1 cellular context compared by ENCODE assay signal in the genomic region with DNA sequence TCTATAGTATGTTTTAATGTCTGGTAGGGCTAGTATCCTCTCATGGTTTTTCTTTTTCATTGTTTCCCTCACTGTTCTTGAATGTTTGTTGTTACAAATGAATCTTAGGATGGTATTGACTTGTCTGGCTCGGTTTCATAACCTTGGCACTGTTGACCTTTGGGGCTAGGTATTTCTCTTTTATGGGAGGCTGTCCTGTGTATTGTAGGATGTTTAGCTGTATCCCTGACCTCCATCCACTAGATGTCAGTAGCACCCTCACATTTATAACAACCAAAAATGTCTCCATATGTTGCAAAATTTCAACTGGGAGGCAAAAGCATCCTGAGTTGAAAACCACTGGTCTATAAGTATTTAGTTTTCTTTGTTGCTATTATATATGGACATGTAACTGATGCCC.
TF ChIP-seq lines count a peak whose summit lies in the region.

No MANE protein-coding gene starts in this region.

TF ChIP-seq in HepG2, 621 proteins besides CTCF, POLR2A, EP300 and RAD21 (continued from another document and continues in another):
- TF ChIP-seq, protein P1, sequence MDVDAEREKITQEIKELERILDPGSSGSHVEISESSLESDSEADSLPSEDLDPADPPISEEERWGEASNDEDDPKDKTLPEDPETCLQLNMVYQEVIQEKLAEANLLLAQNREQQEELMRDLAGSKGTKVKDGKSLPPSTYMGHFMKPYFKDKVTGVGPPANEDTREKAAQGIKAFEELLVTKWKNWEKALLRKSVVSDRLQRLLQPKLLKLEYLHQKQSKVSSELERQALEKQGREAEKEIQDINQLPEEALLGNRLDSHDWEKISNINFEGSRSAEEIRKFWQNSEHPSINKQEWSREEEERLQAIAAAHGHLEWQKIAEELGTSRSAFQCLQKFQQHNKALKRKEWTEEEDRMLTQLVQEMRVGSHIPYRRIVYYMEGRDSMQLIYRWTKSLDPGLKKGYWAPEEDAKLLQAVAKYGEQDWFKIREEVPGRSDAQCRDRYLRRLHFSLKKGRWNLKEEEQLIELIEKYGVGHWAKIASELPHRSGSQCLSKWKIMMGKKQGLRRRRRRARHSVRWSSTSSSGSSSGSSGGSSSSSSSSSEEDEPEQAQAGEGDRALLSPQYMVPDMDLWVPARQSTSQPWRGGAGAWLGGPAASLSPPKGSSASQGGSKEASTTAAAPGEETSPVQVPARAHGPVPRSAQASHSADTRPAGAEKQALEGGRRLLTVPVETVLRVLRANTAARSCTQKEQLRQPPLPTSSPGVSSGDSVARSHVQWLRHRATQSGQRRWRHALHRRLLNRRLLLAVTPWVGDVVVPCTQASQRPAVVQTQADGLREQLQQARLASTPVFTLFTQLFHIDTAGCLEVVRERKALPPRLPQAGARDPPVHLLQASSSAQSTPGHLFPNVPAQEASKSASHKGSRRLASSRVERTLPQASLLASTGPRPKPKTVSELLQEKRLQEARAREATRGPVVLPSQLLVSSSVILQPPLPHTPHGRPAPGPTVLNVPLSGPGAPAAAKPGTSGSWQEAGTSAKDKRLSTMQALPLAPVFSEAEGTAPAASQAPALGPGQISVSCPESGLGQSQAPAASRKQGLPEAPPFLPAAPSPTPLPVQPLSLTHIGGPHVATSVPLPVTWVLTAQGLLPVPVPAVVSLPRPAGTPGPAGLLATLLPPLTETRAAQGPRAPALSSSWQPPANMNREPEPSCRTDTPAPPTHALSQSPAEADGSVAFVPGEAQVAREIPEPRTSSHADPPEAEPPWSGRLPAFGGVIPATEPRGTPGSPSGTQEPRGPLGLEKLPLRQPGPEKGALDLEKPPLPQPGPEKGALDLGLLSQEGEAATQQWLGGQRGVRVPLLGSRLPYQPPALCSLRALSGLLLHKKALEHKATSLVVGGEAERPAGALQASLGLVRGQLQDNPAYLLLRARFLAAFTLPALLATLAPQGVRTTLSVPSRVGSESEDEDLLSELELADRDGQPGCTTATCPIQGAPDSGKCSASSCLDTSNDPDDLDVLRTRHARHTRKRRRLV (CRISPR knock-in tag; IDR thresholded peaks at IDR 0.05): no peak
- no peak for TF ChIP-seq TMF1 (CRISPR knock-in tag; IDR thresholded peaks at IDR 0.05; ENCODE audit: low read depth)
- no peak for TF ChIP-seq SATB2 (CRISPR knock-in tag; IDR thresholded peaks at IDR 0.05)
- TF ChIP-seq, protein P2, sequence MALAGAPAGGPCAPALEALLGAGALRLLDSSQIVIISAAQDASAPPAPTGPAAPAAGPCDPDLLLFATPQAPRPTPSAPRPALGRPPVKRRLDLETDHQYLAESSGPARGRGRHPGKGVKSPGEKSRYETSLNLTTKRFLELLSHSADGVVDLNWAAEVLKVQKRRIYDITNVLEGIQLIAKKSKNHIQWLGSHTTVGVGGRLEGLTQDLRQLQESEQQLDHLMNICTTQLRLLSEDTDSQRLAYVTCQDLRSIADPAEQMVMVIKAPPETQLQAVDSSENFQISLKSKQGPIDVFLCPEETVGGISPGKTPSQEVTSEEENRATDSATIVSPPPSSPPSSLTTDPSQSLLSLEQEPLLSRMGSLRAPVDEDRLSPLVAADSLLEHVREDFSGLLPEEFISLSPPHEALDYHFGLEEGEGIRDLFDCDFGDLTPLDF (CRISPR knock-in tag; IDR thresholded peaks at IDR 0.05): no peak
- TF ChIP-seq ZNF383 (CRISPR knock-in tag; IDR thresholded peaks at IDR 0.05; ENCODE audit: borderline replicate concordance): no peak
- TF ChIP-seq ZNF432 (CRISPR knock-in tag; IDR thresholded peaks at IDR 0.05; ENCODE audit: borderline replicate concordance): no peak
- TF ChIP-seq ZNF510 (CRISPR knock-in tag; IDR thresholded peaks at IDR 0.05; ENCODE audit: low read depth): no peak
- no peak for TF ChIP-seq SAFB2 (CRISPR knock-in tag; IDR thresholded peaks at IDR 0.05; ENCODE audit: borderline replicate concordance, low read depth)
- no peak for TF ChIP-seq HNF4G (IDR thresholded peaks at IDR 0.05; ENCODE audit: borderline replicate concordance, low read depth, low read length)
- TF ChIP-seq HNF4G (CRISPR knock-in tag; IDR thresholded peaks at IDR 0.05; ENCODE audit: borderline replicate concordance, low read depth): no peak
- TF ChIP-seq KAT8 (CRISPR knock-in tag; IDR thresholded peaks at IDR 0.05): peak; percentile 61; the same call in 1 of the 2 replicates
- TF ChIP-seq, protein P3, sequence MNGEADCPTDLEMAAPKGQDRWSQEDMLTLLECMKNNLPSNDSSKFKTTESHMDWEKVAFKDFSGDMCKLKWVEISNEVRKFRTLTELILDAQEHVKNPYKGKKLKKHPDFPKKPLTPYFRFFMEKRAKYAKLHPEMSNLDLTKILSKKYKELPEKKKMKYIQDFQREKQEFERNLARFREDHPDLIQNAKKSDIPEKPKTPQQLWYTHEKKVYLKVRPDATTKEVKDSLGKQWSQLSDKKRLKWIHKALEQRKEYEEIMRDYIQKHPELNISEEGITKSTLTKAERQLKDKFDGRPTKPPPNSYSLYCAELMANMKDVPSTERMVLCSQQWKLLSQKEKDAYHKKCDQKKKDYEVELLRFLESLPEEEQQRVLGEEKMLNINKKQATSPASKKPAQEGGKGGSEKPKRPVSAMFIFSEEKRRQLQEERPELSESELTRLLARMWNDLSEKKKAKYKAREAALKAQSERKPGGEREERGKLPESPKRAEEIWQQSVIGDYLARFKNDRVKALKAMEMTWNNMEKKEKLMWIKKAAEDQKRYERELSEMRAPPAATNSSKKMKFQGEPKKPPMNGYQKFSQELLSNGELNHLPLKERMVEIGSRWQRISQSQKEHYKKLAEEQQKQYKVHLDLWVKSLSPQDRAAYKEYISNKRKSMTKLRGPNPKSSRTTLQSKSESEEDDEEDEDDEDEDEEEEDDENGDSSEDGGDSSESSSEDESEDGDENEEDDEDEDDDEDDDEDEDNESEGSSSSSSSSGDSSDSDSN (CRISPR knock-in tag; IDR thresholded peaks at IDR 0.05): no peak
- TF ChIP-seq NFYC (CRISPR knock-in tag; IDR thresholded peaks at IDR 0.05): no peak
- TF ChIP-seq KDM1A (CRISPR knock-in tag; IDR thresholded peaks at IDR 0.05): no peak
- TF ChIP-seq BHLHE40 (IDR thresholded peaks at IDR 0.05; ENCODE audit: low read length): no peak
- TF ChIP-seq NCOA2 (CRISPR knock-in tag; IDR thresholded peaks at IDR 0.05): peak; percentile 51; the same call in 1 of the 2 replicates
- TF ChIP-seq CAMTA2 (CRISPR knock-in tag; IDR thresholded peaks at IDR 0.05; ENCODE audit: borderline replicate concordance): no peak
- TF ChIP-seq, protein P4, sequence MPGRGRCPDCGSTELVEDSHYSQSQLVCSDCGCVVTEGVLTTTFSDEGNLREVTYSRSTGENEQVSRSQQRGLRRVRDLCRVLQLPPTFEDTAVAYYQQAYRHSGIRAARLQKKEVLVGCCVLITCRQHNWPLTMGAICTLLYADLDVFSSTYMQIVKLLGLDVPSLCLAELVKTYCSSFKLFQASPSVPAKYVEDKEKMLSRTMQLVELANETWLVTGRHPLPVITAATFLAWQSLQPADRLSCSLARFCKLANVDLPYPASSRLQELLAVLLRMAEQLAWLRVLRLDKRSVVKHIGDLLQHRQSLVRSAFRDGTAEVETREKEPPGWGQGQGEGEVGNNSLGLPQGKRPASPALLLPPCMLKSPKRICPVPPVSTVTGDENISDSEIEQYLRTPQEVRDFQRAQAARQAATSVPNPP (CRISPR knock-in tag; IDR thresholded peaks at IDR 0.05): no peak
- TF ChIP-seq, protein P5, sequence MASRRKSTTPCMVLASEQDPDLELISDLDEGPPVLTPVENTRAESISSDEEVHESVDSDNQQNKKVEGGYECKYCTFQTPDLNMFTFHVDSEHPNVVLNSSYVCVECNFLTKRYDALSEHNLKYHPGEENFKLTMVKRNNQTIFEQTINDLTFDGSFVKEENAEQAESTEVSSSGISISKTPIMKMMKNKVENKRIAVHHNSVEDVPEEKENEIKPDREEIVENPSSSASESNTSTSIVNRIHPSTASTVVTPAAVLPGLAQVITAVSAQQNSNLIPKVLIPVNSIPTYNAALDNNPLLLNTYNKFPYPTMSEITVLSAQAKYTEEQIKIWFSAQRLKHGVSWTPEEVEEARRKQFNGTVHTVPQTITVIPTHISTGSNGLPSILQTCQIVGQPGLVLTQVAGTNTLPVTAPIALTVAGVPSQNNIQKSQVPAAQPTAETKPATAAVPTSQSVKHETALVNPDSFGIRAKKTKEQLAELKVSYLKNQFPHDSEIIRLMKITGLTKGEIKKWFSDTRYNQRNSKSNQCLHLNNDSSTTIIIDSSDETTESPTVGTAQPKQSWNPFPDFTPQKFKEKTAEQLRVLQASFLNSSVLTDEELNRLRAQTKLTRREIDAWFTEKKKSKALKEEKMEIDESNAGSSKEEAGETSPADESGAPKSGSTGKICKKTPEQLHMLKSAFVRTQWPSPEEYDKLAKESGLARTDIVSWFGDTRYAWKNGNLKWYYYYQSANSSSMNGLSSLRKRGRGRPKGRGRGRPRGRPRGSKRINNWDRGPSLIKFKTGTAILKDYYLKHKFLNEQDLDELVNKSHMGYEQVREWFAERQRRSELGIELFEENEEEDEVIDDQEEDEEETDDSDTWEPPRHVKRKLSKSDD (CRISPR knock-in tag; IDR thresholded peaks at IDR 0.05; ENCODE audit: low read depth): no peak
- TF ChIP-seq GFI1 (CRISPR knock-in tag; IDR thresholded peaks at IDR 0.05; ENCODE audit: borderline replicate concordance): peak; percentile 35; the same call in 1 of the 2 replicates
- TF ChIP-seq ZNF614 (CRISPR knock-in tag; IDR thresholded peaks at IDR 0.05; ENCODE audit: borderline replicate concordance): peak; percentile 60
- no peak for TF ChIP-seq SALL1 (CRISPR knock-in tag; IDR thresholded peaks at IDR 0.05)
- no peak for TF ChIP-seq MAFK (conservative IDR thresholded peaks at IDR 0.05 in 1 of 2, IDR thresholded peaks at IDR 0.05 in 1 of 2; ENCODE audit: low read length in 2 of 2)
- TF ChIP-seq, protein P6, sequence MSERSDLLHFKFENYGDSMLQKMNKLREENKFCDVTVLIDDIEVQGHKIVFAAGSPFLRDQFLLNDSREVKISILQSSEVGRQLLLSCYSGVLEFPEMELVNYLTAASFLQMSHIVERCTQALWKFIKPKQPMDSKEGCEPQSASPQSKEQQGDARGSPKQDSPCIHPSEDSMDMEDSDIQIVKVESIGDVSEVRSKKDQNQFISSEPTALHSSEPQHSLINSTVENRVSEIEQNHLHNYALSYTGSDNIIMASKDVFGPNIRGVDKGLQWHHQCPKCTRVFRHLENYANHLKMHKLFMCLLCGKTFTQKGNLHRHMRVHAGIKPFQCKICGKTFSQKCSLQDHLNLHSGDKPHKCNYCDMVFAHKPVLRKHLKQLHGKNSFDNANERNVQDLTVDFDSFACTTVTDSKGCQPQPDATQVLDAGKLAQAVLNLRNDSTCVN (CRISPR knock-in tag; IDR thresholded peaks at IDR 0.05; ENCODE audit: borderline replicate concordance): no peak
- TF ChIP-seq, protein P7, sequence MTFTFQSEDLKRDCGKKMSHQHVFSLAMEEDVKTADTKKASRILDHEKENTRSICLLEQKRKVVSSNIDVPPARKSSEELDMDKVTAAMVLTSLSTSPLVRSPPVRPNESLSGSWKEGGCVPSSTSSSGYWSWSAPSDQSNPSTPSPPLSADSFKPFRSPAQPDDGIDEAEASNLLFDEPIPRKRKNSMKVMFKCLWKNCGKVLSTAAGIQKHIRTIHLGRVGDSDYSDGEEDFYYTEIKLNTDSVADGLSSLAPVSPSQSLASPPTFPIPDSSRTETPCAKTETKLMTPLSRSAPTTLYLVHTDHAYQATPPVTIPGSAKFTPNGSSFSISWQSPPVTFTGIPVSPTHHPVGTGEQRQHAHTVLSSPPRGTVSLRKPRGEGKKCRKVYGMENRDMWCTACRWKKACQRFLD (CRISPR knock-in tag; IDR thresholded peaks at IDR 0.05; ENCODE audit: borderline replicate concordance): no peak
- TF ChIP-seq, protein P8, sequence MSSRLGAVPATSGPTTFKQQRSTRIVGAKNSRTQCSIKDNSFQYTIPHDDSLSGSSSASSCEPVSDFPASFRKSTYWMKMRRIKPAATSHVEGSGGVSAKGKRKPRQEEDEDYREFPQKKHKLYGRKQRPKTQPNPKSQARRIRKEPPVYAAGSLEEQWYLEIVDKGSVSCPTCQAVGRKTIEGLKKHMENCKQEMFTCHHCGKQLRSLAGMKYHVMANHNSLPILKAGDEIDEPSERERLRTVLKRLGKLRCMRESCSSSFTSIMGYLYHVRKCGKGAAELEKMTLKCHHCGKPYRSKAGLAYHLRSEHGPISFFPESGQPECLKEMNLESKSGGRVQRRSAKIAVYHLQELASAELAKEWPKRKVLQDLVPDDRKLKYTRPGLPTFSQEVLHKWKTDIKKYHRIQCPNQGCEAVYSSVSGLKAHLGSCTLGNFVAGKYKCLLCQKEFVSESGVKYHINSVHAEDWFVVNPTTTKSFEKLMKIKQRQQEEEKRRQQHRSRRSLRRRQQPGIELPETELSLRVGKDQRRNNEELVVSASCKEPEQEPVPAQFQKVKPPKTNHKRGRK (CRISPR knock-in tag; IDR thresholded peaks at IDR 0.05): no peak
- TF ChIP-seq, protein P9, sequence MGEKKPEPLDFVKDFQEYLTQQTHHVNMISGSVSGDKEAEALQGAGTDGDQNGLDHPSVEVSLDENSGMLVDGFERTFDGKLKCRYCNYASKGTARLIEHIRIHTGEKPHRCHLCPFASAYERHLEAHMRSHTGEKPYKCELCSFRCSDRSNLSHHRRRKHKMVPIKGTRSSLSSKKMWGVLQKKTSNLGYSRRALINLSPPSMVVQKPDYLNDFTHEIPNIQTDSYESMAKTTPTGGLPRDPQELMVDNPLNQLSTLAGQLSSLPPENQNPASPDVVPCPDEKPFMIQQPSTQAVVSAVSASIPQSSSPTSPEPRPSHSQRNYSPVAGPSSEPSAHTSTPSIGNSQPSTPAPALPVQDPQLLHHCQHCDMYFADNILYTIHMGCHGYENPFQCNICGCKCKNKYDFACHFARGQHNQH (CRISPR knock-in tag; IDR thresholded peaks at IDR 0.05): no peak
- no peak for TF ChIP-seq ZNF713 (CRISPR knock-in tag; IDR thresholded peaks at IDR 0.05)
- TF ChIP-seq TEAD2 (CRISPR knock-in tag; IDR thresholded peaks at IDR 0.05): no peak
- no peak for TF ChIP-seq ZNF703 (CRISPR knock-in tag; IDR thresholded peaks at IDR 0.05; ENCODE audit: borderline replicate concordance)
- TF ChIP-seq, protein P10, sequence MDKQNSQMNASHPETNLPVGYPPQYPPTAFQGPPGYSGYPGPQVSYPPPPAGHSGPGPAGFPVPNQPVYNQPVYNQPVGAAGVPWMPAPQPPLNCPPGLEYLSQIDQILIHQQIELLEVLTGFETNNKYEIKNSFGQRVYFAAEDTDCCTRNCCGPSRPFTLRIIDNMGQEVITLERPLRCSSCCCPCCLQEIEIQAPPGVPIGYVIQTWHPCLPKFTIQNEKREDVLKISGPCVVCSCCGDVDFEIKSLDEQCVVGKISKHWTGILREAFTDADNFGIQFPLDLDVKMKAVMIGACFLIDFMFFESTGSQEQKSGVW (CRISPR knock-in tag; IDR thresholded peaks at IDR 0.05; ENCODE audit: borderline replicate concordance): no peak
- TF ChIP-seq ZNF660 (CRISPR knock-in tag; IDR thresholded peaks at IDR 0.05; ENCODE audit: borderline replicate concordance, low read depth): no peak
- TF ChIP-seq, protein P11, sequence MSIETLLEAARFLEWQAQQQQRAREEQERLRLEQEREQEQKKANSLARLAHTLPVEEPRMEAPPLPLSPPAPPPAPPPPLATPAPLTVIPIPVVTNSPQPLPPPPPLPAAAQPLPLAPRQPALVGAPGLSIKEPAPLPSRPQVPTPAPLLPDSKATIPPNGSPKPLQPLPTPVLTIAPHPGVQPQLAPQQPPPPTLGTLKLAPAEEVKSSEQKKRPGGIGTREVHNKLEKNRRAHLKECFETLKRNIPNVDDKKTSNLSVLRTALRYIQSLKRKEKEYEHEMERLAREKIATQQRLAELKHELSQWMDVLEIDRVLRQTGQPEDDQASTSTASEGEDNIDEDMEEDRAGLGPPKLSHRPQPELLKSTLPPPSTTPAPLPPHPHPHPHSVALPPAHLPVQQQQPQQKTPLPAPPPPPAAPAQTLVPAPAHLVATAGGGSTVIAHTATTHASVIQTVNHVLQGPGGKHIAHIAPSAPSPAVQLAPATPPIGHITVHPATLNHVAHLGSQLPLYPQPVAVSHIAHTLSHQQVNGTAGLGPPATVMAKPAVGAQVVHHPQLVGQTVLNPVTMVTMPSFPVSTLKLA (IDR thresholded peaks at IDR 0.05): no peak
- no peak for TF ChIP-seq ZNF430 (CRISPR knock-in tag; IDR thresholded peaks at IDR 0.05)
- TF ChIP-seq NRL (CRISPR knock-in tag; IDR thresholded peaks at IDR 0.05; ENCODE audit: borderline replicate concordance): no peak
- no peak for TF ChIP-seq ZNF879 (CRISPR knock-in tag; IDR thresholded peaks at IDR 0.05)
- TF ChIP-seq FOXA3 (CRISPR knock-in tag; IDR thresholded peaks at IDR 0.05): peak; percentile 87
